In genomic region chr6:75206338-75207210, GRCh38 we compare ENCODE assay signal across 8 cellular contexts. TPM values are rescaled to one million over a fixed set of nuclear protein-coding genes. Genes with fewer than 3 reads are reported as not detected.
DNase-seq lines count a peak whose midpoint lies in the region; ATAC-seq and TF ChIP-seq lines count a peak whose summit lies in the region.

No MANE protein-coding gene starts in this region.

- no peaks in the 10 kb centered on the region for H3K36me3 Mint-ChIP-seq in CD4-positive, CD25-positive, alpha-beta regulatory T cell
- H3K36me3 Mint-ChIP-seq in nephron progenitor cell (ENCODE audit: low read depth) = no peaks in the 10 kb centered on the region

- TF ChIP-seq CTCF in epithelial cell of proximal tubule (conservative IDR thresholded peaks at IDR 0.05; ENCODE audit: low read depth, low read length) (no peak), nephron progenitor cell (IDR thresholded peaks at IDR 0.05) (no peak)

- H3K36me3 ChIP-seq in CD4-positive, CD25-positive, alpha-beta regulatory T cell (ENCODE audit: control insufficient read depth, insufficient read depth, low read length) = no peaks in the 10 kb centered on the region
- no peaks in the 10 kb centered on the region for H3K36me3 ChIP-seq in MG63

- no peak overlapping the region for H3K27ac ChIP-seq in CD4-positive, CD25-positive, alpha-beta regulatory T cell (ENCODE audit: insufficient read depth, low read length, poor library complexity, severe bottlenecking)

- no peak overlapping the region for H3K4me3 ChIP-seq in CD4-positive, CD25-positive, alpha-beta regulatory T cell (ENCODE audit: low read depth, low read length)
- H3K4me3 ChIP-seq in MG63 (peak overlapping the region; percentile 73), epithelial cell of proximal tubule (ENCODE audit: low read depth, low read length) (peak overlapping the region; percentile 49)

- H3K9me3 Mint-ChIP-seq in CD4-positive, CD25-positive, alpha-beta regulatory T cell = peaks cover 0 to 2% (median 0%) of the 10 kb centered on the region in 7 donors
- no peaks in the 10 kb centered on the region for H3K9me3 Mint-ChIP-seq in nephron progenitor cell

- H3K4me3 Mint-ChIP-seq in CD4-positive, CD25-positive, alpha-beta regulatory T cell = peak overlapping the region; percentile 33 to 83 (median 59)
- peak overlapping the region; percentile 79 for H3K4me3 Mint-ChIP-seq in nephron progenitor cell

- H3K27ac Mint-ChIP-seq in CD4-positive, CD25-positive, alpha-beta regulatory T cell = no peak overlapping the region
- no peak overlapping the region for H3K27ac Mint-ChIP-seq in nephron progenitor cell

- no peaks in the 10 kb centered on the region for H3K9me3 ChIP-seq in CD4-positive, CD25-positive, alpha-beta regulatory T cell (ENCODE audit: control insufficient read depth in 2 of 2, low read length in 2 of 2)
- no peaks in the 10 kb centered on the region for H3K9me3 ChIP-seq in MG63

- peaks cover 12 to 63% (median 41%) of the 10 kb centered on the region in 4 donors for H3K4me1 Mint-ChIP-seq in CD4-positive, CD25-positive, alpha-beta regulatory T cell
- peaks cover 68% of the 10 kb centered on the region for H3K4me1 Mint-ChIP-seq in nephron progenitor cell

- no peak for ATAC-seq in CD4-positive, CD25-positive, alpha-beta regulatory T cell (ENCODE audit: low read depth in 2 of 2)
- ATAC-seq in GM21381 (IDR thresholded peaks at IDR 0.05; ENCODE audit: unreplicated experiment) = no peak
- no peak for ATAC-seq in HG03175 (IDR thresholded peaks at IDR 0.05; ENCODE audit: unreplicated experiment)

- H3K27me3 Mint-ChIP-seq in CD4-positive, CD25-positive, alpha-beta regulatory T cell = peaks cover 91% of the 10 kb centered on the region
- peaks cover 88% of the 10 kb centered on the region for H3K27me3 Mint-ChIP-seq in nephron progenitor cell (ENCODE audit: low read depth, poor library complexity)

- peaks cover 29% of the 10 kb centered on the region for H3K27me3 ChIP-seq in CD4-positive, CD25-positive, alpha-beta regulatory T cell (ENCODE audit: control insufficient read depth, insufficient read depth, low read length)
- H3K27me3 ChIP-seq in MG63 = no peaks in the 10 kb centered on the region

- peaks cover 46% of the 10 kb centered on the region for H3K4me1 ChIP-seq in CD4-positive, CD25-positive, alpha-beta regulatory T cell (ENCODE audit: control insufficient read depth, insufficient read depth, low read length, poor library complexity, severe bottlenecking)

- DNase-seq in CD4-positive, CD25-positive, alpha-beta regulatory T cell = peak in 1 of 3 donors; percentile 10
- DNase-seq in MG63 = peak; percentile 22
- no peak for DNase-seq in epithelial cell of proximal tubule (ENCODE audit: low read depth)
- peak; percentile 30 for DNase-seq in nephron progenitor cell
- no peak for DNase-seq in Ammon's horn (ENCODE audit: low spot score)
- no peak for DNase-seq in SIG-M5 treated with dmso at 0.1 percent for 504 hours (lab: John Stamatoyannopoulos, UW; ENCODE audit: unreplicated experiment)

RNA-seq across cellular contexts. Expression of gene COL12A1, which starts 0.7 kb away (rescaled TPM):
- 0.37 TPM for total RNA-seq in CD4-positive, CD25-positive, alpha-beta regulatory T cell
- not detected for polyA plus RNA-seq in CD4-positive, CD25-positive, alpha-beta regulatory T cell
- total RNA-seq in MG63 (2014; rRNA removed; shearing (Covaris generic); ENCODE audit: low replicate concordance) = 37.5 and 50.4 TPM in 2 replicates
- total RNA-seq in epithelial cell of proximal tubule = 17.5 and 37.7 TPM in 2 replicates

RNA-seq across cellular contexts. Expression of gene COX7A2, which starts 37.0 kb away (rescaled TPM):
- total RNA-seq in CD4-positive, CD25-positive, alpha-beta regulatory T cell = 216 TPM
- 1,000 to 10,000 TPM in 2 of 4 donors, 100 to 1,000 TPM in 2; 978 to 1,158 (median 1,005) TPM for polyA plus RNA-seq in CD4-positive, CD25-positive, alpha-beta regulatory T cell
- 187 and 302 TPM in 2 replicates for total RNA-seq in MG63 (2014; rRNA removed; shearing (Covaris generic); ENCODE audit: low replicate concordance)
- total RNA-seq in epithelial cell of proximal tubule = 322 and 342 TPM in 2 replicates

Comparison
In these comparisons a context has a peak if more than half of its experiments do, and no peak if none do; other contexts are left out.
1. DNase-seq: peak in MG63 (single experiment) and nephron progenitor cell (single experiment); none in epithelial cell of proximal tubule (single experiment), Ammon's horn (single experiment) and SIG-M5 treated with dmso at 0.1 percent for 504 hours (single experiment).
2. RNA of gene COL12A1, which starts 0.7 kb away (total RNA-seq): 37.5 to 50.4 TPM in MG63 and 17.5 to 37.7 TPM in epithelial cell of proximal tubule; 0.37 TPM in CD4-positive, CD25-positive, alpha-beta regulatory T cell (single experiment); every median in the first group is over 10 times any median in the second.